Comparison of ENCODE assay signal across 8 cellular contexts in genomic region chr15:65517866-65518207, GRCh38. TPM values are rescaled to one million over a fixed set of nuclear protein-coding genes. Genes with fewer than 3 reads are reported as not detected.
DNase-seq lines count a peak whose midpoint lies in the region; ATAC-seq and TF ChIP-seq lines count a peak whose summit lies in the region.

No MANE protein-coding gene starts in this region.

- H3F3A ChIP-seq in SU-DHL-6 (ENCODE audit: insufficient read depth): no peaks in the 10 kb centered on the region

- H3K27ac ChIP-seq in SU-DHL-6 (ENCODE audit: low read depth, low read length) (peak overlapping the region; percentile 91; the same call in 1 of the 2 replicates), stomach (peak overlapping the region in 4 of 5 donors; percentile 91 to 95 (median 92))

- H3K27me3 Mint-ChIP-seq in activated CD4-positive, alpha-beta T cell treated with anti-CD3 and anti-CD28 coated beads, Interleukin-2, amount 10 ng/mL, durations not matched to agents 24 days and 14 days: no peaks in the 10 kb centered on the region
- H3K27me3 Mint-ChIP-seq in glutamatergic neuron (ENCODE audit: unreplicated experiment): peaks cover 2% of the 10 kb centered on the region

- peaks cover 20% of the 10 kb centered on the region for H3K36me3 Mint-ChIP-seq in activated CD4-positive, alpha-beta T cell treated with anti-CD3 and anti-CD28 coated beads, Interleukin-2, amount 10 ng/mL, durations not matched to agents 24 days and 14 days (ENCODE audit: low read depth)
- H3K36me3 Mint-ChIP-seq in glutamatergic neuron (ENCODE audit: unreplicated experiment): no peaks in the 10 kb centered on the region

- H3K4me3 Mint-ChIP-seq in activated CD4-positive, alpha-beta T cell treated with anti-CD3 and anti-CD28 coated beads, Interleukin-2, amount 10 ng/mL, durations not matched to agents 24 days and 14 days: peak overlapping the region; percentile 94
- peak overlapping the region; percentile 99 for H3K4me3 Mint-ChIP-seq in glutamatergic neuron (ENCODE audit: unreplicated experiment)

- 27 to 38% (median 34%) methylated on average over 8 of the region's 8 CpGs for WGBS in stomach, 5 donors

- H4K20me1 ChIP-seq in SU-DHL-6 (ENCODE audit: low read depth, low read length): 0 out of 2 replicates have a peak, but pooled peaks cover 4% of the 10 kb centered on the region

- no peaks in the 10 kb centered on the region for H3K9me2 ChIP-seq in SU-DHL-6 (replicated peaks; ENCODE audit: insufficient read depth, low read length)

- H3K36me3 ChIP-seq in SU-DHL-6 (ENCODE audit: low read length): peaks cover 6% of the 10 kb centered on the region
- peaks cover 0 to 10% (median 7%) of the 10 kb centered on the region in 4 donors for H3K36me3 ChIP-seq in stomach

- peak overlapping the region; percentile 100 for H2AFZ ChIP-seq in SU-DHL-6 (ENCODE audit: low read depth, low read length, severe bottlenecking)

- no peak for TF ChIP-seq EP300 in stomach (IDR thresholded peaks at IDR 0.05)

- H3K27me3 ChIP-seq in SU-DHL-6 (ENCODE audit: low read length) (no peaks in the 10 kb centered on the region), stomach (no peaks in the 10 kb centered on the region)

- no peaks in the 10 kb centered on the region for H3K9me3 Mint-ChIP-seq in activated CD4-positive, alpha-beta T cell treated with anti-CD3 and anti-CD28 coated beads, Interleukin-2, amount 10 ng/mL, durations not matched to agents 24 days and 14 days
- H3K9me3 Mint-ChIP-seq in glutamatergic neuron (ENCODE audit: unreplicated experiment): peaks cover 6% of the 10 kb centered on the region

- peak overlapping the region; percentile 88 for H3K4me2 ChIP-seq in SU-DHL-6 (ENCODE audit: low read depth, low read length, poor library complexity, severe bottlenecking)

- H3K4me3 ChIP-seq in SU-DHL-6 (ENCODE audit: insufficient read depth, low read length, poor library complexity, severe bottlenecking): peak overlapping the region; percentile 67
- H3K4me3 ChIP-seq in stomach: peak overlapping the region; percentile 95 to 100 (median 98)

- H3K79me2 ChIP-seq in SU-DHL-6 (ENCODE audit: insufficient read depth, low read length): peaks cover 43% of the 10 kb centered on the region

- peak overlapping the region; percentile 95 for H3K9ac ChIP-seq in SU-DHL-6 (ENCODE audit: low read length)

- TF ChIP-seq POLR2A in stomach (IDR thresholded peaks at IDR 0.05): no peak

- TF ChIP-seq CTCF in SU-DHL-6 (IDR thresholded peaks at IDR 0.05; ENCODE audit: insufficient read depth, low read length, poor library complexity, severe bottlenecking): no peak
- peak; percentile 2 for TF ChIP-seq CTCF in glutamatergic neuron (IDR thresholded peaks at IDR 0.05; ENCODE audit: partially characterized antibody, unreplicated experiment)
- TF ChIP-seq CTCF in stomach (IDR thresholded peaks at IDR 0.05): peak in 1 of 7 experiments; percentile 2

- DNase-seq in activated CD4-positive, alpha-beta T cell treated with anti-CD3 and anti-CD28 coated beads, Interleukin-2, amount 10 ng/mL, durations not matched to agents 24 days and 14 days: no peak
- no peak for DNase-seq in activated CD4-positive, alpha-beta T cell treated with anti-CD3 and anti-CD28 coated beads, Interleukin-2, amount 50 U/mL, for 4 hours
- DNase-seq in glutamatergic neuron (no peak), stomach (no peak), left lobe of liver (ENCODE audit: low spot score) (no peak), HK-2 (ENCODE audit: unreplicated experiment) (no peak)

- H3K4me1 Mint-ChIP-seq in activated CD4-positive, alpha-beta T cell treated with anti-CD3 and anti-CD28 coated beads, Interleukin-2, amount 10 ng/mL, durations not matched to agents 24 days and 14 days: peaks cover 22% of the 10 kb centered on the region
- H3K4me1 Mint-ChIP-seq in glutamatergic neuron (ENCODE audit: low read depth, unreplicated experiment): peaks cover 7% of the 10 kb centered on the region

- peaks cover 13 to 46% (median 36%) of the 10 kb centered on the region in 4 donors for H3K4me1 ChIP-seq in stomach

- H3K9me3 ChIP-seq in SU-DHL-6 (ENCODE audit: insufficient read depth, low read length) (no peaks in the 10 kb centered on the region), stomach (no peaks in the 10 kb centered on the region)

- intact Hi-C loops in activated CD4-positive, alpha-beta T cell treated with anti-CD3 and anti-CD28 coated beads, Interleukin-2, amount 10 ng/mL, durations not matched to agents 24 days and 14 days (cut with micrococcal nuclease): loop anchor here (1.0 to 2.0 kb wide), 3 partner anchors 12 to 93 kb away; partner anchors contain the start of genes HACD3 and INTS14
- intact Hi-C loops in stomach (cut with DNase I; ENCODE audit: low total_unique reads): no loop called here

- ATAC-seq in HG02852 (IDR thresholded peaks at IDR 0.05; ENCODE audit: unreplicated experiment) (no peak), left lobe of liver (no peak)

- peak overlapping the region; percentile 96 for H3K27ac Mint-ChIP-seq in activated CD4-positive, alpha-beta T cell treated with anti-CD3 and anti-CD28 coated beads, Interleukin-2, amount 10 ng/mL, durations not matched to agents 24 days and 14 days
- peak overlapping the region; percentile 78 for H3K27ac Mint-ChIP-seq in glutamatergic neuron (ENCODE audit: unreplicated experiment)

RNA-seq across cellular contexts. Expression of gene DPP8, which starts 0.3 kb away (rescaled TPM):
- 31.4 and 36.0 TPM in 2 replicates for total RNA-seq in activated CD4-positive, alpha-beta T cell treated with anti-CD3 and anti-CD28 coated beads, Interleukin-2, amount 10 ng/mL, durations not matched to agents 24 days and 14 days
- 33.4 TPM for total RNA-seq in glutamatergic neuron (ENCODE audit: unreplicated experiment)
- total RNA-seq in stomach: 10 to 100 TPM in 4 of 5 donors, 1 to 10 TPM in 1; 8.8 to 89.0 (median 40.6) TPM
- polyA plus RNA-seq in stomach: 10 to 100 TPM in 2 of 3 donors, 1 to 10 TPM in 1; 4.5 to 17.7 (median 10.5) TPM
- total RNA-seq in left lobe of liver: 8.0 TPM

RNA-seq across cellular contexts. Expression of gene HACD3, which starts 12.4 kb away (rescaled TPM):
- total RNA-seq in activated CD4-positive, alpha-beta T cell treated with anti-CD3 and anti-CD28 coated beads, Interleukin-2, amount 10 ng/mL, durations not matched to agents 24 days and 14 days: 39.4 and 45.1 TPM in 2 replicates
- total RNA-seq in glutamatergic neuron (ENCODE audit: unreplicated experiment) (200 TPM), stomach (100 to 1,000 TPM in 1 of 5 donors, 10 to 100 TPM in 3, 1 to 10 TPM in 1; 7.0 to 128 (median 32.6) TPM), left lobe of liver (56.5 TPM)
- 10 to 100 TPM; 11.5 to 16.7 (median 13.5) TPM for polyA plus RNA-seq in stomach
